In the genomic region with DNA sequence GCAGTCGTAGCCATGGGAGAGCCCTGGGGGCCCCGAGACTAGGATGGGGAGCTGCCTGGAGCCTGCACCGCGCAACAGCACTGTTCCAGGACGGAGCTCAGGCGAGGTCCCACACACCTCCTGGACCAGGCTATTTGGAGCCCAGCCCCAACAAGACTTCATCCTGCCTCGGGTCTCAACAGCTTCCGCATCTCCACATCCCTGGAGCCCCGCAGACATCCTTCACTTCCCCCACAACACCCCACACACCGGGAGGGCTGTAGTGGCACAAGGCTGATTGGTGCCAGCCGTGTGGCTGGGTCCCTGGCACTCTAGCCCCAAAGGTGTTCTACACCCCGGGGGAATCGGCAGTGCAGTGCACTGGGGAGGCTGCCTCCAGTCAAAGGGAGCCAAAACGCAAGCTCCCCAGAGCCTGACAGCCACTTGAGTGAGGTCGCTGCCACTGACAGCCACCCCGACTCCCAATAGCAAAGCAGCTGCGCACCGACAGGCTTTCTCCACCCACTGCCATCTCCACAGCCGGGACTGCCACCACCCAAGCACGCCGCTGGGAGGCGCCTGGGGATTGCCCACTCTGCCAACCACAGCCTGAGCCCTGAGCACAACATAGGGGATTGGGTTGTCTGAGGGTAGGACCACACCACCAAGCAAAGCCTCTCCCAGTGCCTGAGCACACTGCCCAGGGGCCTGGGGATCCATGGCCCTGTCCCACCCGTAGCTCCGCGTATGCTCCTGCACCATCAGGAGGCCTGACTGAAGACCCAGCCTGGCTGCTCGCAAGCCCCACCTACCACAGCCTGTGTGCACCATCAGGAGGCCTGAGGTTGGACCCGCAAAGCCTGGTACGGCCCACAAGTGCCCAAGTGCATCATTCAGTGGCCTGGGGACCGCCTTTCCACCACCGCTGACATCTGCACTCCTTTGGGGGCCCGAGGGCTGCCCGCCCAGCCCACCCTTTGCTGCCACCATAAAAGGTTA, we compare ENCODE assay signal across 8 cellular contexts. TPM values are rescaled to one million over a fixed set of nuclear protein-coding genes. Genes with fewer than 3 reads are reported as not detected.
DNase-seq lines count a peak whose midpoint lies in the region; ATAC-seq and TF ChIP-seq lines count a peak whose summit lies in the region.

No MANE protein-coding gene starts in this region.

- H3K9me3 ChIP-seq in AG04450 (ENCODE audit: control insufficient read depth, insufficient read depth, low read length), result no peaks in the 10 kb centered on the region
- H3K9me3 ChIP-seq in NT2/D1 (ENCODE audit: insufficient read depth, low read length), result no peaks in the 10 kb centered on the region
- no peaks in the 10 kb centered on the region for H3K9me3 ChIP-seq in esophagus squamous epithelium

- H3K27ac Mint-ChIP-seq in naive thymus-derived CD8-positive, alpha-beta T cell, result peak overlapping the region; percentile 76 to 98 (median 94)

- DNase-seq in AG04450 (ENCODE audit: low read depth, low spot score), result no peak
- peak; percentile 69 for DNase-seq in NT2/D1 (ENCODE audit: low read depth, low spot score)
- DNase-seq in activated T-cell treated with anti-CD3 and anti-CD28 coated beads for 1 hour (ENCODE audit: low read depth), result peak; percentile 93
- DNase-seq in esophagus squamous epithelium (lab: John Stamatoyannopoulos, UW), result peak; percentile 31
- peak; percentile 86 to 95 (median 94) for DNase-seq in naive thymus-derived CD8-positive, alpha-beta T cell
- peak; percentile 82 for DNase-seq in stimulated activated naive CD4-positive, alpha-beta T cell treated with Interleukin-2 at 50 U/mL for 16 hours (lab: John Stamatoyannopoulos, UW)

- no peaks in the 10 kb centered on the region for H3K9me3 Mint-ChIP-seq in naive thymus-derived CD8-positive, alpha-beta T cell

- no peak for TF ChIP-seq POLR2A in esophagus squamous epithelium (IDR thresholded peaks at IDR 0.05)

- peak; percentile 82 for ATAC-seq in GM18870 (IDR thresholded peaks at IDR 0.05; ENCODE audit: unreplicated experiment)
- ATAC-seq in HG03108 (IDR thresholded peaks at IDR 0.05; ENCODE audit: unreplicated experiment), result peak; percentile 89
- peak; percentile 96 to 98 for ATAC-seq in naive thymus-derived CD8-positive, alpha-beta T cell

- H3K9ac ChIP-seq in NT2/D1 (ENCODE audit: insufficient read length, low read depth), result peak overlapping the region; percentile 12

- H3K4me1 ChIP-seq in NT2/D1 (ENCODE audit: insufficient read depth, insufficient read length) (peaks cover 2% of the 10 kb centered on the region), esophagus squamous epithelium (peaks cover 0 to 9% (median 6%) of the 10 kb centered on the region in 3 donors)

- TF ChIP-seq CTCF in AG04450 (IDR thresholded peaks at IDR 0.05; ENCODE audit: low read depth, low read length) (peak; percentile 79), esophagus squamous epithelium (IDR thresholded peaks at IDR 0.05) (peak; percentile 48 to 94 (median 82))

- H3K27me3 ChIP-seq in AG04450 (ENCODE audit: control insufficient read depth, insufficient read depth, low read length) (no peaks in the 10 kb centered on the region), NT2/D1 (ENCODE audit: insufficient read depth, insufficient read length) (no peaks in the 10 kb centered on the region), esophagus squamous epithelium (peaks cover 0 to 21% (median 0%) of the 10 kb centered on the region in 4 donors)

- peaks cover 12 to 22% (median 15%) of the 10 kb centered on the region in 4 donors for H3K4me1 Mint-ChIP-seq in naive thymus-derived CD8-positive, alpha-beta T cell

- CTCF ChIA-PET in AG04450 (lab: Charles Lee), result interaction anchor here (0.6 to 4.0 kb wide), 20 partner anchors 11 to 327 kb away, joined by 3 to 24 read pairs (median 4); partner anchors contain the start of gene CLEC2A

- POLR2A ChIA-PET in AG04450 (lab: Yijun Ruan, JAX), result no interaction called here
- POLR2A ChIA-PET in naive thymus-derived CD8-positive, alpha-beta T cell (lab: Charles Lee), result interaction anchor here (0.6 to 2.1 kb wide), 13 partner anchors 14 to 542 kb away, joined by 3 to 16 read pairs (median 4); partner anchors contain the start of gene CLEC2B

- no peak overlapping the region for H3K4me3 ChIP-seq in AG04450 (ENCODE audit: low read depth, low read length)
- no peak overlapping the region for H3K4me3 ChIP-seq in NT2/D1 (ENCODE audit: insufficient read length, low read depth)
- peak overlapping the region; percentile 18 to 65 (median 26) for H3K4me3 ChIP-seq in esophagus squamous epithelium

- no peak overlapping the region for H3K27ac ChIP-seq in AG04450 (ENCODE audit: low read depth, low read length)
- no peak overlapping the region for H3K27ac ChIP-seq in esophagus squamous epithelium

- H3K36me3 ChIP-seq in NT2/D1 (ENCODE audit: insufficient read depth, insufficient read length, low read length) (no peaks in the 10 kb centered on the region), esophagus squamous epithelium (no peaks in the 10 kb centered on the region)

- intact Hi-C loops in esophagus squamous epithelium (cut with DNase I), result no loop called here

- WGBS in esophagus squamous epithelium, 2 donors, result 33 to 60% methylated on average over 7 to 11 of the region's 32 CpGs

- no peaks in the 10 kb centered on the region for H3K36me3 Mint-ChIP-seq in naive thymus-derived CD8-positive, alpha-beta T cell

- peaks cover 0 to 4% (median 0%) of the 10 kb centered on the region in 5 donors for H3K27me3 Mint-ChIP-seq in naive thymus-derived CD8-positive, alpha-beta T cell

- H3K4me3 Mint-ChIP-seq in naive thymus-derived CD8-positive, alpha-beta T cell, result peak overlapping the region; percentile 87 to 97 (median 92)

RNA-seq across cellular contexts. Expression of gene KLRF1, which starts 13.2 kb away (rescaled TPM):
- not detected in 2 replicates for polyA plus RNA-seq in AG04450 (2011; rRNA removed)
- not detected in 2 replicates for polyA minus RNA-seq in AG04450 (2011; rRNA and poly(A)+ RNA removed)
- total RNA-seq in esophagus squamous epithelium, result under 1 TPM; 0.35 to 0.99 (median 0.37) TPM
- 1 to 10 TPM in 1 of 2 experiments, under 1 TPM in 1; 0.93 to 1.3 TPM for total RNA-seq in naive thymus-derived CD8-positive, alpha-beta T cell
- 10 to 100 TPM in 1 of 3 donors, under 1 TPM in 2; 0.83 to 83.4 (median 0.92) TPM for polyA plus RNA-seq in naive thymus-derived CD8-positive, alpha-beta T cell

RNA-seq across cellular contexts. Expression of gene CD69, which starts 53.4 kb away (rescaled TPM):
- polyA plus RNA-seq in AG04450 (2011; rRNA removed), result not detected in 2 replicates
- polyA minus RNA-seq in AG04450 (2011; rRNA and poly(A)+ RNA removed), result not detected in 2 replicates
- total RNA-seq in esophagus squamous epithelium, result 1 to 10 TPM in 3 of 4 donors, under 1 TPM in 1; 0.99 to 6.7 (median 2.7) TPM
- 10 to 100 TPM; 30.7 to 34.0 TPM for total RNA-seq in naive thymus-derived CD8-positive, alpha-beta T cell
- 100 to 1,000 TPM in 1 of 3 donors, 10 to 100 TPM in 2; 73.5 to 248 (median 87.9) TPM for polyA plus RNA-seq in naive thymus-derived CD8-positive, alpha-beta T cell

RNA-seq across cellular contexts. Expression of gene CLEC2B, which starts 55.0 kb away (rescaled TPM):
- 1.4 and 2.1 TPM in 2 replicates for polyA plus RNA-seq in AG04450 (2011; rRNA removed)
- 0.61 TPM in 1 of 2 replicates, not detected in the other for polyA minus RNA-seq in AG04450 (2011; rRNA and poly(A)+ RNA removed)
- total RNA-seq in esophagus squamous epithelium, result 10 to 100 TPM in 3 of 4 donors, 1 to 10 TPM in 1; 6.0 to 29.4 (median 14.9) TPM
- total RNA-seq in naive thymus-derived CD8-positive, alpha-beta T cell, result 10 to 100 TPM; 85.1 to 95.6 TPM
- 10 to 100 TPM; 36.8 to 78.4 (median 41.9) TPM for polyA plus RNA-seq in naive thymus-derived CD8-positive, alpha-beta T cell

Comparison
In these comparisons a context has a peak if more than half of its experiments do, and no peak if none do; other contexts are left out.
1. H3K4me3 ChIP-seq: peak in esophagus squamous epithelium (4 of 4); none in AG04450 (single experiment) and NT2/D1 (single experiment).
2. RNA of gene CD69, which starts 53.4 kb away (total RNA-seq): 30.7 to 34.0 TPM in naive thymus-derived CD8-positive, alpha-beta T cell; 0.99 to 6.7 TPM in esophagus squamous epithelium; every median in the first group is over 4 times any median in the second.
3. Peak in every context shown above with its lines, with median percentiles within 50 percentile points of each other: ATAC-seq.